In the genomic region with DNA sequence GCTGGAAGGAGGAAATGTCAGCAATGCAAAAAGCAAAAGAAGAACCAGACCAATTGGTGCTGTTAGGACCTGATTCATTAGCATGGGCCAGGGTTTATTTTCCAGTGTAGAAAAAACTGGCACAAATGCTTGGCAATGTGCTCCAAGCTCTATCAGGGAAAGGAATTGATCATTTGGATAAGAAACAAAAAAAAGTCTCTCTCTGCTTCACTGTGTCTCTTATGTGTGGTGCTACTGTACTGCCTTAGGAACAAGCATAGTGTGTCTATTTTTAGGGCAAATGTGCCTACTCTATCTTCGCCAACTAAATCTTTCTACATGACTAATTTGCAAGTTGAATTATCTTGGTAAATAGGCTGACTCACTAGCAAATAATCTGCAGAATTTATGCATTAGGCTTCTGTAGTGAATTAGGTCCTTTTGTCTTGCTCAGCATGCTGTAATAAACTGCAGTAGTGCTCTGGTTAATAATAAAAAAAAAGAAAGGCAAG, we compare ENCODE assay signal across 11 cellular contexts.
DNase-seq lines count a peak whose midpoint lies in the region; ATAC-seq and FAIRE-seq lines count a peak whose summit lies in the region.
"Had no signal": no experiment of that assay in that cellular context is flagged by ENCODE, and none has a peak within 500 bp of the region (broad histone marks: within the 10 kb centered on the region; RNA-seq: fewer than 3 reads in every experiment).

No MANE protein-coding gene starts in this region.

- peak; percentile 1 for DNase-seq in HTR-8/SVneo (ENCODE audit: insufficient read length, low spot score)
- peak; percentile 5 for DNase-seq in SW480 (ENCODE audit: low spot score)
- DNase-seq in foreskin melanocyte, result peak; percentile 93
- peak; percentile 99 for DNase-seq in renal cortical epithelial cell (ENCODE audit: low read depth)
- DNase-seq in cerebellar cortex (ENCODE audit: low spot score), result no peak
- DNase-seq: cortex of kidney; NCI-H146; NCI-H774; stimulated activated CD4-positive, alpha-beta T cell treated with anti-CD3 and anti-CD28 coated beads, Interleukin-12 subunit alpha, Interleukin-12 subunit beta, amount 100 ng/mL, for 4 hours had no signal

- ATAC-seq in GM18519 (IDR thresholded peaks at IDR 0.05; ENCODE audit: low FRiP score, unreplicated experiment), result no peak
- ATAC-seq in HG03378 (IDR thresholded peaks at IDR 0.05; ENCODE audit: unreplicated experiment), result no peak

- FAIRE-seq in HTR-8/SVneo (lab: Jason Lieb, UNC), result no peak
